ENCODE assay signal across 20 cellular contexts in genomic region chrX:25275159-25275558, GRCh38.
DNase-seq lines count a peak whose midpoint lies in the region; ATAC-seq and TF ChIP-seq lines count a peak whose summit lies in the region.
"Had no signal": no experiment of that assay in that cellular context is flagged by ENCODE, and none has a peak within 500 bp of the region (broad histone marks: within the 10 kb centered on the region; RNA-seq: fewer than 3 reads in every experiment).

No MANE protein-coding gene starts in this region.

- H2AFZ ChIP-seq in Karpas-422 (ENCODE audit: low read length): no peak overlapping the region

- H3K9me2 ChIP-seq in Karpas-422 (replicated peaks; ENCODE audit: insufficient read depth, low read length): no peaks in the 10 kb centered on the region

- H3K36me3 ChIP-seq in Karpas-422 (ENCODE audit: insufficient read depth, low read length) (no peaks in the 10 kb centered on the region), psoas muscle (ENCODE audit: insufficient read depth in 1 of 2, low read depth in 1 of 2) (no peaks in the 10 kb centered on the region), left ventricle myocardium inferior (no peaks in the 10 kb centered on the region)
- H3K36me3 ChIP-seq: gastroesophageal sphincter, pancreas, sigmoid colon had no signal

- H3K27ac ChIP-seq in Karpas-422 (ENCODE audit: low read length) (no peak overlapping the region), psoas muscle (no peak overlapping the region), left ventricle myocardium inferior (replicated peaks) (no peak overlapping the region)
- H3K27ac ChIP-seq: gastroesophageal sphincter, pancreas, sigmoid colon had no signal

- WGBS in psoas muscle, 3 donors: 68 to 96% (median 76%) methylated on average over 3 of the region's 3 CpGs

- H3K4me2 ChIP-seq in Karpas-422 (ENCODE audit: low read depth, low read length, poor library complexity, severe bottlenecking): no peak overlapping the region

- no peaks in the 10 kb centered on the region; the same call in 1 of the 2 replicates for H3K9me3 ChIP-seq in Karpas-422 (ENCODE audit: low read length)
- no peaks in the 10 kb centered on the region for H3K9me3 ChIP-seq in psoas muscle
- no peaks in the 10 kb centered on the region for H3K9me3 ChIP-seq in left ventricle myocardium inferior (replicated peaks)
- H3K9me3 ChIP-seq: gastroesophageal sphincter, pancreas, sigmoid colon had no signal

- ATAC-seq in psoas muscle: no peak
- ATAC-seq: esophagus mucosa, gastroesophageal sphincter, Panc1, pancreas had no signal

- H3K4me3 ChIP-seq in Karpas-422 (ENCODE audit: low read length) (no peak overlapping the region), astrocyte of the cerebellum (ENCODE audit: low read depth, low read length) (no peak overlapping the region), psoas muscle (no peak overlapping the region), left ventricle myocardium inferior (no peak overlapping the region)
- H3K4me3 ChIP-seq: gastroesophageal sphincter, pancreas, sigmoid colon had no signal

- H4K20me1 ChIP-seq in Karpas-422 (ENCODE audit: insufficient read depth, low read depth, low read length): no peaks in the 10 kb centered on the region

- H3K27me3 ChIP-seq in Karpas-422 (ENCODE audit: low read length) (no peaks in the 10 kb centered on the region), psoas muscle (ENCODE audit: insufficient read depth in 3 of 3, low read length in 2 of 3) (no peaks in the 10 kb centered on the region), left ventricle myocardium inferior (ENCODE audit: low read depth) (no peaks in the 10 kb centered on the region)
- H3K27me3 ChIP-seq: gastroesophageal sphincter, pancreas, sigmoid colon had no signal

- in situ Hi-C loops in astrocyte of the cerebellum (cut with HindIII; ENCODE audit: low sequenced_read_pairs): no loop called here

- H3K9ac ChIP-seq in Karpas-422 (ENCODE audit: low read length): no peak overlapping the region

- TF ChIP-seq CTCF in astrocyte of the cerebellum (IDR thresholded peaks at IDR 0.05; ENCODE audit: low read depth, low read length, missing control alignments): peak; percentile 12
- TF ChIP-seq CTCF in psoas muscle (IDR thresholded peaks at IDR 0.05): peak; percentile 32
- TF ChIP-seq CTCF in left ventricle myocardium inferior (IDR thresholded peaks at IDR 0.05; ENCODE audit: borderline replicate concordance): no peak

- intact Hi-C loops in psoas muscle (cut with DNase I): no loop called here
- intact Hi-C loops in left ventricle myocardium inferior (cut with micrococcal nuclease): no loop called here

- DNase-seq in NCI-H2227 (lab: John Stamatoyannopoulos, UW; ENCODE audit: unreplicated experiment): peak; percentile 21
- no peak for DNase-seq in NCI-H2227 treated with DMSO at 0.1 percent for 48 hours (lab: John Stamatoyannopoulos, UW)
- peak; percentile 42 for DNase-seq in Karpas-422
- DNase-seq in astrocyte of the cerebellum (ENCODE audit: low read depth): no peak
- DNase-seq in psoas muscle: no peak
- DNase-seq in hypothalamus (lab: John Stamatoyannopoulos, UW): no peak
- no peak for DNase-seq in left ventricle myocardium inferior
- DNase-seq in stimulated activated naive CD4-positive, alpha-beta T cell treated with Interleukin-2 at 50 U/mL for 16 hours (lab: John Stamatoyannopoulos, UW): no peak
- DNase-seq: activated naive CD4-positive, alpha-beta T cell treated with anti-CD3 and anti-CD28 coated beads, Interleukin-2, amount 10 ng/mL, durations not matched to agents 7 days and 5 days; activated T-cell treated with anti-CD3 and anti-CD28 coated beads, Interleukin-2, amount 50 U/mL, for 48 hours; C1 segment of cervical spinal cord; HCEC 1CT; naive B cell; NCI-H2171; NCI-H82; pancreas; sigmoid colon had no signal

- H3K79me2 ChIP-seq in Karpas-422 (ENCODE audit: low read length): no peaks in the 10 kb centered on the region

- H3K4me1 ChIP-seq in Karpas-422 (ENCODE audit: low read length): no peaks in the 10 kb centered on the region
- no peaks in the 10 kb centered on the region for H3K4me1 ChIP-seq in psoas muscle
- H3K4me1 ChIP-seq in left ventricle myocardium inferior: no peaks in the 10 kb centered on the region
- H3K4me1 ChIP-seq: gastroesophageal sphincter, pancreas, sigmoid colon had no signal

Comparison
In these comparisons a context has a peak if more than half of its experiments do, and no peak if none do; other contexts are left out.
1. DNase-seq: peak in NCI-H2227 (single experiment) and Karpas-422 (single experiment); none in NCI-H2227 treated with DMSO at 0.1 percent for 48 hours (single experiment), astrocyte of the cerebellum (single experiment), psoas muscle (0 of 2), hypothalamus (0 of 51), left ventricle myocardium inferior (single experiment) and stimulated activated naive CD4-positive, alpha-beta T cell treated with Interleukin-2 at 50 U/mL for 16 hours (single experiment).